Comparison of ENCODE assay signal across 14 cellular contexts in genomic region chr20:16025084-16025483, GRCh38.
"Had no signal": no experiment of that assay in that cellular context is flagged by ENCODE, and none has a peak within 500 bp of the region (broad histone marks: within the 10 kb centered on the region; RNA-seq: fewer than 3 reads in every experiment).

No MANE protein-coding gene starts in this region.

- H3K27ac ChIP-seq: adrenal gland, esophagus muscularis mucosa, left ventricle myocardium inferior, right lobe of liver, thyroid gland had no signal

- H3K27ac Mint-ChIP-seq: activated naive CD4-positive, alpha-beta T cell treated with anti-CD3 and anti-CD28 coated beads, Interleukin-2, amount 50 U/mL, for 24 hours had no signal

- H3K4me3 ChIP-seq: adrenal gland, esophagus muscularis mucosa, left ventricle myocardium inferior, right lobe of liver, thyroid gland had no signal

- H3K36me3 ChIP-seq: adrenal gland, esophagus muscularis mucosa, left ventricle myocardium inferior, right lobe of liver, thyroid gland had no signal

- H3K9me3 Mint-ChIP-seq: activated naive CD4-positive, alpha-beta T cell treated with anti-CD3 and anti-CD28 coated beads, Interleukin-2, amount 50 U/mL, for 24 hours had no signal

- DNase-seq: activated CD4-positive, alpha-beta T cell treated with anti-CD3 and anti-CD28 coated beads, Interleukin-2, amount 50 U/mL, for 4 hours; activated T-cell treated with anti-CD3 and anti-CD28 coated beads for 4 hours; adrenal gland; caudate nucleus; hypothalamus; kidney; left ventricle myocardium inferior; mesenchymal stem cell; right lobe of liver; stimulated activated CD4-positive, alpha-beta T cell treated with anti-CD3 and anti-CD28 coated beads, Interleukin-2, amount 100 ng/mL, for 24 hours; SW 1271; thyroid gland had no signal

- H3K4me3 Mint-ChIP-seq: activated naive CD4-positive, alpha-beta T cell treated with anti-CD3 and anti-CD28 coated beads, Interleukin-2, amount 50 U/mL, for 24 hours had no signal

- H3K9me3 ChIP-seq: adrenal gland, esophagus muscularis mucosa, left ventricle myocardium inferior, right lobe of liver, thyroid gland had no signal

- H3K27me3 ChIP-seq: adrenal gland, esophagus muscularis mucosa, right lobe of liver, thyroid gland had no signal

- H3K4me1 Mint-ChIP-seq: activated naive CD4-positive, alpha-beta T cell treated with anti-CD3 and anti-CD28 coated beads, Interleukin-2, amount 50 U/mL, for 24 hours had no signal

- H3K4me1 ChIP-seq: adrenal gland, esophagus muscularis mucosa, left ventricle myocardium inferior, right lobe of liver, thyroid gland had no signal

- H3K27me3 Mint-ChIP-seq: activated naive CD4-positive, alpha-beta T cell treated with anti-CD3 and anti-CD28 coated beads, Interleukin-2, amount 50 U/mL, for 24 hours had no signal

- H3K36me3 Mint-ChIP-seq: activated naive CD4-positive, alpha-beta T cell treated with anti-CD3 and anti-CD28 coated beads, Interleukin-2, amount 50 U/mL, for 24 hours had no signal

- ATAC-seq: right lobe of liver had no signal
